ENCODE assay signal across 10 cellular contexts in genomic region chr6:19303381-19303780, GRCh38.
DNase-seq lines count a peak whose midpoint lies in the region; ATAC-seq lines count a peak whose summit lies in the region.
"Had no signal": no experiment of that assay in that cellular context is flagged by ENCODE, and none has a peak within 500 bp of the region (broad histone marks: within the 10 kb centered on the region; RNA-seq: fewer than 3 reads in every experiment).

No MANE protein-coding gene starts in this region.

- no peaks in the 10 kb centered on the region for H3K9me3 ChIP-seq in endocrine pancreas (ENCODE audit: control insufficient read depth, low read length)
- no peaks in the 10 kb centered on the region for H3K9me3 ChIP-seq in mesenchymal stem cell (ENCODE audit: control insufficient read depth, low read length)

- H4K91ac ChIP-seq in mesenchymal stem cell (ENCODE audit: low read length): no peak overlapping the region

- no peak overlapping the region for H2BK12ac ChIP-seq in mesenchymal stem cell (ENCODE audit: low read length in 2 of 2)

- H3K23ac ChIP-seq in mesenchymal stem cell (ENCODE audit: low read length in 2 of 2): no peak overlapping the region

- no peak overlapping the region for H2AFZ ChIP-seq in mesenchymal stem cell (ENCODE audit: low read depth, low read length)

- H3K27me3 ChIP-seq in endocrine pancreas (ENCODE audit: control insufficient read depth, insufficient read depth, low read length): no peaks in the 10 kb centered on the region
- H3K27me3 ChIP-seq in mesenchymal stem cell (ENCODE audit: control insufficient read depth in 1 of 2, insufficient read depth in 1 of 2, low read length in 2 of 2): no peaks in the 10 kb centered on the region

- no peak overlapping the region for H2BK120ac ChIP-seq in mesenchymal stem cell (ENCODE audit: low read depth, low read length)

- H2AK5ac ChIP-seq in mesenchymal stem cell (ENCODE audit: low read length, severe bottlenecking): no peak overlapping the region

- H3K14ac ChIP-seq in mesenchymal stem cell (ENCODE audit: low read length in 2 of 2): no peak overlapping the region

- WGBS in mesenchymal stem cell: 65% methylated on average over 4 of the region's 5 CpGs

- H2BK5ac ChIP-seq in mesenchymal stem cell (ENCODE audit: low read depth, low read length, poor library complexity, severe bottlenecking): no peak overlapping the region

- no peak overlapping the region for H3K18ac ChIP-seq in mesenchymal stem cell (ENCODE audit: low read depth in 1 of 2, low read length in 2 of 2)

- DNase-seq in DMS79 treated with DMSO at 0.1 percent for 48 hours (lab: John Stamatoyannopoulos, UW) (peak; percentile 95), NCI-H345 (lab: John Stamatoyannopoulos, UW) (peak; percentile 85), pons (ENCODE audit: low spot score) (peak; percentile 43), HCEC 1CT (no peak), mesenchymal stem cell (no peak)
- DNase-seq: activated T-cell treated with anti-CD3 and anti-CD28 coated beads, Interleukin-2, amount 50 U/mL, for 24 hours had no signal

- H3K4me1 ChIP-seq in endocrine pancreas (ENCODE audit: control insufficient read depth, insufficient read depth, low read length) (peaks cover 15% of the 10 kb centered on the region), mesenchymal stem cell (ENCODE audit: control insufficient read depth, insufficient read depth, low read depth, low read length) (no peaks in the 10 kb centered on the region)

- H3K4me2 ChIP-seq in mesenchymal stem cell (ENCODE audit: low read length, poor library complexity, severe bottlenecking): no peak overlapping the region

- no peaks in the 10 kb centered on the region for H3K36me3 ChIP-seq in endocrine pancreas (ENCODE audit: control insufficient read depth, insufficient read depth, low read length)
- H3K36me3 ChIP-seq in mesenchymal stem cell (ENCODE audit: control insufficient read depth in 1 of 2, insufficient read depth in 2 of 2, low read depth in 1 of 2, low read length in 2 of 2): no peaks in the 10 kb centered on the region

- peak overlapping the region; percentile 57 for H3K4me3 ChIP-seq in endocrine pancreas (ENCODE audit: control insufficient read depth, insufficient read depth, low read length)
- H3K4me3 ChIP-seq in mesenchymal stem cell (ENCODE audit: insufficient read depth in 1 of 2, low read depth in 1 of 2, low read length in 2 of 2): no peak overlapping the region

- H2BK15ac ChIP-seq in mesenchymal stem cell (ENCODE audit: low read depth, poor library complexity, severe bottlenecking): no peak overlapping the region

- no peaks in the 10 kb centered on the region for H3K79me1 ChIP-seq in mesenchymal stem cell (replicated peaks; ENCODE audit: low read length, poor library complexity, severe bottlenecking)

- no peak overlapping the region for H3K4ac ChIP-seq in mesenchymal stem cell (ENCODE audit: low read depth in 1 of 2, low read length in 2 of 2)

- no peak overlapping the region for H4K8ac ChIP-seq in mesenchymal stem cell (ENCODE audit: low read length)

- H3K9ac ChIP-seq in endocrine pancreas (ENCODE audit: control insufficient read depth, insufficient read depth, low read length) (peak overlapping the region; percentile 27), mesenchymal stem cell (ENCODE audit: low read length) (no peak overlapping the region)

- ATAC-seq in HG03571 (IDR thresholded peaks at IDR 0.05; ENCODE audit: unreplicated experiment): no peak
- ATAC-seq in GM19395 (IDR thresholded peaks at IDR 0.05; ENCODE audit: unreplicated experiment): no peak
- ATAC-seq: stimulated activated effector memory CD8-positive, alpha-beta T cell treated with anti-CD3 and anti-CD28 coated beads, Interleukin-12 subunit alpha, Interleukin-12 subunit beta, amount 100 ng/mL, for 72 hours had no signal

- H3K27ac ChIP-seq in mesenchymal stem cell (ENCODE audit: low read length, poor library complexity, severe bottlenecking): no peak overlapping the region

Comparison
In these comparisons a context has a peak if more than half of its experiments do, and no peak if none do; other contexts are left out.
1. DNase-seq: peak in DMS79 treated with DMSO at 0.1 percent for 48 hours (single experiment), NCI-H345 (single experiment) and pons (single experiment); none in HCEC 1CT (single experiment) and mesenchymal stem cell (single experiment).